ENCODE assay signal across 20 cellular contexts in genomic region chr10:13483951-13484350, GRCh38. TPM values are rescaled to one million over a fixed set of nuclear protein-coding genes. Genes with fewer than 3 reads are reported as not detected.
DNase-seq lines count a peak whose midpoint lies in the region; ATAC-seq and TF ChIP-seq lines count a peak whose summit lies in the region.
"Had no signal": no experiment of that assay in that cellular context is flagged by ENCODE, and none has a peak within 500 bp of the region (broad histone marks: within the 10 kb centered on the region; RNA-seq: fewer than 3 reads in every experiment).

No MANE protein-coding gene starts in this region.

- CTCF ChIA-PET in Caco-2 (lab: Charles Lee), result no interaction called here

- H3K4me1 ChIP-seq in spleen (peaks cover 0 to 19% (median 7%) of the 10 kb centered on the region in 6 donors), Caco-2 (no peaks in the 10 kb centered on the region)
- H3K4me1 ChIP-seq: A549, uterus had no signal

- H3K36me3 ChIP-seq in spleen, result no peaks in the 10 kb centered on the region
- H3K36me3 ChIP-seq in Caco-2 (ENCODE audit: control insufficient read depth, insufficient read depth, low read length), result no peaks in the 10 kb centered on the region
- H3K36me3 ChIP-seq: uterus had no signal

- H3K4me1 Mint-ChIP-seq in central memory CD8-positive, alpha-beta T cell, result no peaks in the 10 kb centered on the region
- no peaks in the 10 kb centered on the region for H3K4me1 Mint-ChIP-seq in Caco-2 (ENCODE audit: low read depth, unreplicated experiment)
- H3K4me1 Mint-ChIP-seq: CD14-positive monocyte had no signal

- no peak for TF ChIP-seq POLR2A in spleen (IDR thresholded peaks at IDR 0.05)

- no TSS peak for BruUV-seq in Caco-2 (replicated peaks; lab: Mats Ljungman, UMichigan)

- no peak overlapping the region for H3K27ac Mint-ChIP-seq in central memory CD8-positive, alpha-beta T cell (ENCODE audit: low read depth)
- H3K27ac Mint-ChIP-seq in Caco-2 (ENCODE audit: unreplicated experiment), result no peak overlapping the region
- H3K27ac Mint-ChIP-seq: activated T-helper 2 cell treated with anti-CD3 and anti-CD28 coated beads, Interferon-gamma antibody, Interleukin-2, Interleukin-4, amounts not matched to agents 10 μg/mL and 5 μg/mL and 100 μg/mL, durations not matched to agents 14 hours and 24 hours and 36 hours; CD14-positive monocyte; nephron progenitor cell had no signal

- peak overlapping the region in 3 of 8 donors; percentile 16 to 58 (median 33) for H3K27ac ChIP-seq in spleen
- H3K27ac ChIP-seq: A549, uterus had no signal

- ATAC-seq in central memory CD8-positive, alpha-beta T cell (replicated peaks; ENCODE audit: extremely low read depth, poor library complexity, severe bottlenecking), result peak; percentile 32
- ATAC-seq in HG03108 (IDR thresholded peaks at IDR 0.05; ENCODE audit: unreplicated experiment) (no peak), HG02852 (IDR thresholded peaks at IDR 0.05; ENCODE audit: unreplicated experiment) (no peak)
- ATAC-seq: A549; activated CD4-positive, CD25-positive, alpha-beta regulatory T cell treated with anti-CD3 and anti-CD28 coated beads, Interleukin-2, amount 50 U/mL, for 24 hours had no signal

- TF ChIP-seq CTCF in spleen (IDR thresholded peaks at IDR 0.05 in 8 of 11, conservative IDR thresholded peaks at IDR 0.05 in 3 of 11), result no peak
- TF ChIP-seq CTCF in Caco-2 (IDR thresholded peaks at IDR 0.05; ENCODE audit: insufficient read depth in 1 of 2, low read depth in 1 of 2, low read length in 1 of 2, severe bottlenecking in 1 of 2, unreplicated experiment in 1 of 2), result no peak

- H3K9me3 ChIP-seq in spleen, result no peaks in the 10 kb centered on the region
- no peaks in the 10 kb centered on the region for H3K9me3 ChIP-seq in Caco-2
- H3K9me3 ChIP-seq: A549, SK-N-SH, uterus had no signal

- peaks cover 59% of the 10 kb centered on the region for H3K27me3 Mint-ChIP-seq in central memory CD8-positive, alpha-beta T cell
- no peaks in the 10 kb centered on the region for H3K27me3 Mint-ChIP-seq in Caco-2 (ENCODE audit: insufficient read depth, unreplicated experiment)

- H3K9me3 Mint-ChIP-seq in central memory CD8-positive, alpha-beta T cell, result no peaks in the 10 kb centered on the region
- no peaks in the 10 kb centered on the region for H3K9me3 Mint-ChIP-seq in Caco-2 (ENCODE audit: unreplicated experiment)
- H3K9me3 Mint-ChIP-seq: activated T-helper 2 cell treated with anti-CD3 and anti-CD28 coated beads, Interferon-gamma antibody, Interleukin-2, Interleukin-4, amounts not matched to agents 10 μg/mL and 5 μg/mL and 100 μg/mL, durations not matched to agents 14 hours and 24 hours and 36 hours; CD14-positive monocyte; nephron progenitor cell had no signal

- no peak overlapping the region for H3K4me3 ChIP-seq in spleen
- H3K4me3 ChIP-seq in Caco-2 (ENCODE audit: low read depth, low read length), result no peak overlapping the region
- H3K4me3 ChIP-seq: A549, uterus had no signal

- no peak overlapping the region for H3K4me3 Mint-ChIP-seq in central memory CD8-positive, alpha-beta T cell
- H3K4me3 Mint-ChIP-seq in Caco-2 (ENCODE audit: unreplicated experiment), result no peak overlapping the region
- H3K4me3 Mint-ChIP-seq: CD14-positive monocyte, nephron progenitor cell had no signal

- POLR2A ChIA-PET in Caco-2 (lab: Charles Lee), result no interaction called here

- DNase-seq in NOMO-1 (lab: John Stamatoyannopoulos, UW; ENCODE audit: unreplicated experiment in 2 of 2) (peak; percentile 9 to 36), NOMO-1 treated with DMSO at 0.1 percent for 48 hours (lab: John Stamatoyannopoulos, UW; ENCODE audit: unreplicated experiment) (no peak), HT-29 (ENCODE audit: low spot score) (peak; percentile 16), spleen (peak; percentile 87), Caco-2 (no peak)
- DNase-seq in central memory CD8-positive, alpha-beta T cell (ENCODE audit: low spot score in 2 of 2), result no peak
- DNase-seq: DMS53; foreskin melanocyte; mesendoderm; NCI-H1436; nephron progenitor cell; SK-N-SH; stimulated activated CD4-positive, alpha-beta T cell treated with anti-CD3 and anti-CD28 coated beads, Interleukin-4, amount 100 ng/mL, for 24 hours; uterus had no signal

- intact Hi-C loops in spleen (cut with DNase I; ENCODE audit: low total_unique reads), result no loop called here
- intact Hi-C loops in Caco-2 (cut with micrococcal nuclease; ENCODE audit: unreplicated experiment), result no loop called here

- WGBS in spleen, 5 donors, result 40 to 66% (median 57%) methylated on average over 9 of the region's 9 CpGs

- H3K36me3 Mint-ChIP-seq in central memory CD8-positive, alpha-beta T cell (ENCODE audit: insufficient read depth), result no peaks in the 10 kb centered on the region
- H3K36me3 Mint-ChIP-seq in Caco-2 (ENCODE audit: insufficient read depth, unreplicated experiment), result no peaks in the 10 kb centered on the region
- H3K36me3 Mint-ChIP-seq: CD14-positive monocyte had no signal

- H3K27me3 ChIP-seq in spleen (replicated peaks in 1 of 7) (no peaks in the 10 kb centered on the region), Caco-2 (replicated peaks; ENCODE audit: control insufficient read depth, insufficient read depth, low read length) (no peaks in the 10 kb centered on the region)
- H3K27me3 ChIP-seq: uterus had no signal

RNA-seq across cellular contexts. Expression of gene BEND7, which starts 44.9 kb away (rescaled TPM):
- total RNA-seq in HT-29 (2014; rRNA removed; shearing (Covaris generic)), result 0.13 and 0.31 TPM in 2 replicates
- total RNA-seq in spleen (10 to 100 TPM in 6 of 7 donors, 1 to 10 TPM in 1; 8.7 to 20.2 (median 12.1) TPM), Caco-2 (2022) (24.6 and 27.8 TPM in 2 replicates)
- polyA plus RNA-seq in spleen, result 1 to 10 TPM in 2 of 3 donors, under 1 TPM in 1; 0.93 to 1.9 (median 1.3) TPM
- total RNA-seq: activated T-helper 2 cell treated with anti-CD3 and anti-CD28 coated beads, Interferon-gamma antibody, Interleukin-2, Interleukin-4, amounts not matched to agents 10 μg/mL and 5 μg/mL and 100 μg/mL, durations not matched to agents 14 hours and 24 hours and 36 hours had no signal
- polyA plus RNA-seq: CD14-positive monocyte had no signal

Comparison
In these comparisons a context has a peak if more than half of its experiments do, and no peak if none do; other contexts are left out.
1. DNase-seq: peak in NOMO-1 (2 of 2), HT-29 (single experiment) and spleen (single experiment); none in NOMO-1 treated with DMSO at 0.1 percent for 48 hours (single experiment), central memory CD8-positive, alpha-beta T cell (0 of 2) and Caco-2 (0 of 2).